17 cellular contexts compared by ENCODE assay signal in genomic region chr2:169980001-169980400, GRCh38.
DNase-seq lines count a peak whose midpoint lies in the region; ATAC-seq, FAIRE-seq and TF ChIP-seq lines count a peak whose summit lies in the region.
"Had no signal": no experiment of that assay in that cellular context is flagged by ENCODE, and none has a peak within 500 bp of the region (broad histone marks: within the 10 kb centered on the region; RNA-seq: fewer than 3 reads in every experiment).

No MANE protein-coding gene starts in this region.

- no peaks in the 10 kb centered on the region for H3K27me3 Mint-ChIP-seq in activated CD8-positive, alpha-beta memory T cell treated with anti-CD3 and anti-CD28 coated beads, Interleukin-2, amount 10 ng/mL, durations not matched to agents 7 days and 5 days
- H3K27me3 Mint-ChIP-seq: B cell; CD4-positive, alpha-beta T cell had no signal

- H3K9me3 ChIP-seq in K562 (replicated peaks; ENCODE audit: control insufficient read depth, insufficient read depth, low read depth, low read length): no peaks in the 10 kb centered on the region; the same call in 1 of the 2 replicates

- H3K9ac ChIP-seq in K562 (ENCODE audit: insufficient read depth in 1 of 2, low read depth in 2 of 2, low read length in 2 of 2): no peak overlapping the region
- H3K9ac ChIP-seq: GM23248 had no signal

- H3K36me3 ChIP-seq in K562 (ENCODE audit: control insufficient read depth, insufficient read depth, low read length): peaks cover 17% of the 10 kb centered on the region; the same call in 2 of the 3 replicates

- TF ChIP-seq CTCF in K562 (IDR thresholded peaks at IDR 0.05 in 2 of 3, conservative IDR thresholded peaks at IDR 0.05 in 1 of 3; ENCODE audit: insufficient read depth in 2 of 3, low read depth in 1 of 3, low read length in 3 of 3): no peak

- no peak overlapping the region for H2AFZ ChIP-seq in K562 (ENCODE audit: low read depth, low read length)
- H2AFZ ChIP-seq: GM23248 had no signal

- TF ChIP-seq RAD21 in K562 (CRISPR knock-in tag; conservative IDR thresholded peaks at IDR 0.05 in 1 of 2, IDR thresholded peaks at IDR 0.05 in 1 of 2): no peak

- CTCF ChIA-PET in K562 (lab: Yijun Ruan, JAX; ENCODE audit: low intra/inter-chr PET ratio): no interaction called here
- CTCF ChIA-PET in activated CD8-positive, alpha-beta memory T cell treated with anti-CD3 and anti-CD28 coated beads, Interleukin-2, amount 10 ng/mL, durations not matched to agents 7 days and 5 days (lab: Charles Lee): no interaction called here

- intact Hi-C loops in K562 (cut with micrococcal nuclease): no loop called here

- H3K36me3 Mint-ChIP-seq in activated CD8-positive, alpha-beta memory T cell treated with anti-CD3 and anti-CD28 coated beads, Interleukin-2, amount 10 ng/mL, durations not matched to agents 7 days and 5 days: peaks cover 27% of the 10 kb centered on the region

- no peak overlapping the region for H3K27ac Mint-ChIP-seq in activated CD8-positive, alpha-beta memory T cell treated with anti-CD3 and anti-CD28 coated beads, Interleukin-2, amount 10 ng/mL, durations not matched to agents 7 days and 5 days
- H3K27ac Mint-ChIP-seq: B cell; CD4-positive, alpha-beta T cell had no signal

- 30% methylated on average over 4 of the region's 4 CpGs for WGBS in K562 (ENCODE audit: insufficient coverage, low coverage, missing lambda C conversion rate)

- POLR2A ChIA-PET in K562 (lab: Yijun Ruan, JAX): interaction anchor here (0.7 to 1.6 kb wide), 4 partner anchors 12 to 275 kb away, joined by 3 to 5 read pairs (median 4); no protein-coding TSS in a partner anchor

- peaks cover 4 to 17% of the 10 kb centered on the region in 2 experiments; a peak in 3 of 5 replicates for H3K4me1 ChIP-seq in K562 (replicated peaks in 1 of 2; ENCODE audit: control insufficient read depth in 2 of 2, insufficient read depth in 2 of 2, low read length in 2 of 2)

- no peaks in the 10 kb centered on the region for H4K20me1 ChIP-seq in K562 (replicated peaks; ENCODE audit: control insufficient read depth, insufficient read depth, low read length)

- H3K9me3 Mint-ChIP-seq in activated CD8-positive, alpha-beta memory T cell treated with anti-CD3 and anti-CD28 coated beads, Interleukin-2, amount 10 ng/mL, durations not matched to agents 7 days and 5 days (ENCODE audit: low read depth): peaks cover 14% of the 10 kb centered on the region

- TF ChIP-seq POLR2A in K562 (conservative IDR thresholded peaks at IDR 0.05): no peak

- H3K79me2 ChIP-seq in K562 (ENCODE audit: control insufficient read depth, insufficient read depth, low read length): peaks cover 22% of the 10 kb centered on the region; the same call in 2 of the 3 replicates

- FAIRE-seq in K562 (lab: Jason Lieb, UNC): no peak
- FAIRE-seq: A204.1, GM12878, GM18507 had no signal

- H3K27ac ChIP-seq in K562 (ENCODE audit: extremely low read depth, low read depth, low read length): peak overlapping the region; percentile 23; the same call in 1 of the 3 replicates
- H3K27ac ChIP-seq: GM23248, HL-60 had no signal

- no peaks in the 10 kb centered on the region for H3K4me1 Mint-ChIP-seq in activated CD8-positive, alpha-beta memory T cell treated with anti-CD3 and anti-CD28 coated beads, Interleukin-2, amount 10 ng/mL, durations not matched to agents 7 days and 5 days

- ATAC-seq in K562: 0 out of 3 replicates have a peak, but pooled peaks have one; percentile 13
- no peak for ATAC-seq in activated CD8-positive, alpha-beta memory T cell treated with anti-CD3 and anti-CD28 coated beads, Interleukin-2, amount 10 ng/mL, durations not matched to agents 7 days and 5 days
- ATAC-seq: GM12878 had no signal

- DNase-seq in OCI-M1 (lab: John Stamatoyannopoulos, UW) (peak; percentile 49), K562 (ENCODE audit: extremely low read depth in 1 of 4, low spot score in 3 of 4) (no peak), fibroblast of peridontal ligament (ENCODE audit: extremely low read depth) (peak; percentile 12), non-pigmented ciliary epithelial cell (ENCODE audit: low read depth) (peak; percentile 40), NCI-H2107 (lab: John Stamatoyannopoulos, UW) (no peak)
- DNase-seq in activated effector memory CD4-positive, alpha-beta T cell treated with Interleukin-2 at 50 U/mL for 16 hours: no peak
- no peak for DNase-seq in activated CD8-positive, alpha-beta memory T cell treated with anti-CD3 and anti-CD28 coated beads, Interleukin-2, amount 10 ng/mL, durations not matched to agents 7 days and 5 days
- DNase-seq: C1 segment of cervical spinal cord; CD4-positive, alpha-beta T cell; DMS79; GM23248; H7 had no signal

- no peak overlapping the region for H3K4me2 ChIP-seq in K562 (ENCODE audit: insufficient read depth, low read length)

- in situ Hi-C loops in K562 (cut with MboI): no loop called here

- H3K4me3 Mint-ChIP-seq in activated CD8-positive, alpha-beta memory T cell treated with anti-CD3 and anti-CD28 coated beads, Interleukin-2, amount 10 ng/mL, durations not matched to agents 7 days and 5 days: no peak overlapping the region
- H3K4me3 Mint-ChIP-seq: B cell; CD4-positive, alpha-beta T cell had no signal

- no peaks in the 10 kb centered on the region for H3K9me1 ChIP-seq in K562 (ENCODE audit: control insufficient read depth, insufficient read depth, low read length)

- no TSS peak for BruUV-seq in K562 (replicated peaks; lab: Mats Ljungman, UMichigan)

- no peaks in the 10 kb centered on the region for H3K27me3 ChIP-seq in K562 (ENCODE audit: control insufficient read depth in 2 of 2, insufficient read depth in 2 of 2, low read length in 2 of 2)

- no peak overlapping the region for H3K4me3 ChIP-seq in K562
- H3K4me3 ChIP-seq: GM12878, GM23248 had no signal

- TF ChIP-seq EP300 in K562 (IDR thresholded peaks at IDR 0.05; ENCODE audit: low read length): no peak

TF ChIP-seq in K562, 482 proteins besides CTCF, POLR2A, EP300 and RAD21:
- TF ChIP-seq ZFP91 (CRISPR knock-in tag; IDR thresholded peaks at IDR 0.05) (no peak), TAF9B (IDR thresholded peaks at IDR 0.05; ENCODE audit: partially characterized antibody) (peak; percentile 24), PBX2 (CRISPR knock-in tag; IDR thresholded peaks at IDR 0.05; ENCODE audit: low read depth) (no peak), PBX2 (tag; conservative IDR thresholded peaks at IDR 0.05; ENCODE audit: low read depth) (0 out of 2 replicates have a peak, but pooled peaks have one; percentile 43)

Comparison
In these comparisons a context has a peak if more than half of its experiments do, and no peak if none do; other contexts are left out.
1. DNase-seq: peak in OCI-M1 (single experiment), fibroblast of peridontal ligament (single experiment) and non-pigmented ciliary epithelial cell (single experiment); none in K562 (0 of 4), NCI-H2107 (single experiment), activated effector memory CD4-positive, alpha-beta T cell treated with Interleukin-2 at 50 U/mL for 16 hours (single experiment) and activated CD8-positive, alpha-beta memory T cell treated with anti-CD3 and anti-CD28 coated beads, Interleukin-2, amount 10 ng/mL, durations not matched to agents 7 days and 5 days (single experiment).